1 cellular context compared by ENCODE assay signal in the genomic region with DNA sequence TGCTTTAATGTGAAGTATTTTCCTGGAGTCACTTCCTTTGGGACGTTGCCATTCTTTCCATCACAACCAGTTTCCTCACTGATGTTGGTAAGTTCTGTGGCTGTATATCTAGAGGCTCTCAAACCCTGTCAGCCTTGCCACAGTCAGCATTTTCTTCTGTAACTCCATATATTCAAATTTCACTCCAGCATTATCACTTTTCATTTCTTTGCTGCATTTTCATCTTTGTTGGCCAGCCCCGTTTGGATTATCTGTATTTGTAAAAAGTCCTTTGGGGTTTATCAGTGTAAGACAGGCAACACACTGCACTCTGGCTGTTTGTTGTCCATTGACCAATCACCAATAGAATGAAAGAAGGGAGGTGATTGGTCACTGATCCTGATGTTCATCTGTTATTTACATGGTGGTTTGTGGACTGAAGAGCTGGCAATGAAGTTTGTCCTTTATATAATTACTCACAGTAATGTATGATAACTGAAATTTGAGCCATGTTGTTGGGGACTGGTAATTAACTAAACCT.
TF ChIP-seq lines count a peak whose summit lies in the region.

No MANE protein-coding gene starts in this region.

TF ChIP-seq in WTC11, 78 proteins besides CTCF, POLR2A, EP300 and RAD21 (continued from another document):
- TF ChIP-seq AFF4 (CRISPR knock-in tag; IDR thresholded peaks at IDR 0.05; ENCODE audit: borderline replicate concordance) (no peak), HMGA2 (CRISPR knock-in tag; IDR thresholded peaks at IDR 0.05) (no peak), ATF6 (CRISPR knock-in tag; IDR thresholded peaks at IDR 0.05) (no peak), ZNF396 (CRISPR knock-in tag; IDR thresholded peaks at IDR 0.05; ENCODE audit: borderline replicate concordance) (no peak), CREB1 (CRISPR knock-in tag; IDR thresholded peaks at IDR 0.05) (no peak)
- TF ChIP-seq, protein P1, sequence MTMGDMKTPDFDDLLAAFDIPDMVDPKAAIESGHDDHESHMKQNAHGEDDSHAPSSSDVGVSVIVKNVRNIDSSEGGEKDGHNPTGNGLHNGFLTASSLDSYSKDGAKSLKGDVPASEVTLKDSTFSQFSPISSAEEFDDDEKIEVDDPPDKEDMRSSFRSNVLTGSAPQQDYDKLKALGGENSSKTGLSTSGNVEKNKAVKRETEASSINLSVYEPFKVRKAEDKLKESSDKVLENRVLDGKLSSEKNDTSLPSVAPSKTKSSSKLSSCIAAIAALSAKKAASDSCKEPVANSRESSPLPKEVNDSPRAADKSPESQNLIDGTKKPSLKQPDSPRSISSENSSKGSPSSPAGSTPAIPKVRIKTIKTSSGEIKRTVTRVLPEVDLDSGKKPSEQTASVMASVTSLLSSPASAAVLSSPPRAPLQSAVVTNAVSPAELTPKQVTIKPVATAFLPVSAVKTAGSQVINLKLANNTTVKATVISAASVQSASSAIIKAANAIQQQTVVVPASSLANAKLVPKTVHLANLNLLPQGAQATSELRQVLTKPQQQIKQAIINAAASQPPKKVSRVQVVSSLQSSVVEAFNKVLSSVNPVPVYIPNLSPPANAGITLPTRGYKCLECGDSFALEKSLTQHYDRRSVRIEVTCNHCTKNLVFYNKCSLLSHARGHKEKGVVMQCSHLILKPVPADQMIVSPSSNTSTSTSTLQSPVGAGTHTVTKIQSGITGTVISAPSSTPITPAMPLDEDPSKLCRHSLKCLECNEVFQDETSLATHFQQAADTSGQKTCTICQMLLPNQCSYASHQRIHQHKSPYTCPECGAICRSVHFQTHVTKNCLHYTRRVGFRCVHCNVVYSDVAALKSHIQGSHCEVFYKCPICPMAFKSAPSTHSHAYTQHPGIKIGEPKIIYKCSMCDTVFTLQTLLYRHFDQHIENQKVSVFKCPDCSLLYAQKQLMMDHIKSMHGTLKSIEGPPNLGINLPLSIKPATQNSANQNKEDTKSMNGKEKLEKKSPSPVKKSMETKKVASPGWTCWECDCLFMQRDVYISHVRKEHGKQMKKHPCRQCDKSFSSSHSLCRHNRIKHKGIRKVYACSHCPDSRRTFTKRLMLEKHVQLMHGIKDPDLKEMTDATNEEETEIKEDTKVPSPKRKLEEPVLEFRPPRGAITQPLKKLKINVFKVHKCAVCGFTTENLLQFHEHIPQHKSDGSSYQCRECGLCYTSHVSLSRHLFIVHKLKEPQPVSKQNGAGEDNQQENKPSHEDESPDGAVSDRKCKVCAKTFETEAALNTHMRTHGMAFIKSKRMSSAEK (CRISPR knock-in tag; IDR thresholded peaks at IDR 0.05; ENCODE audit: borderline replicate concordance): no peak
